ENCODE assay signal across 19 cellular contexts in the genomic region with DNA sequence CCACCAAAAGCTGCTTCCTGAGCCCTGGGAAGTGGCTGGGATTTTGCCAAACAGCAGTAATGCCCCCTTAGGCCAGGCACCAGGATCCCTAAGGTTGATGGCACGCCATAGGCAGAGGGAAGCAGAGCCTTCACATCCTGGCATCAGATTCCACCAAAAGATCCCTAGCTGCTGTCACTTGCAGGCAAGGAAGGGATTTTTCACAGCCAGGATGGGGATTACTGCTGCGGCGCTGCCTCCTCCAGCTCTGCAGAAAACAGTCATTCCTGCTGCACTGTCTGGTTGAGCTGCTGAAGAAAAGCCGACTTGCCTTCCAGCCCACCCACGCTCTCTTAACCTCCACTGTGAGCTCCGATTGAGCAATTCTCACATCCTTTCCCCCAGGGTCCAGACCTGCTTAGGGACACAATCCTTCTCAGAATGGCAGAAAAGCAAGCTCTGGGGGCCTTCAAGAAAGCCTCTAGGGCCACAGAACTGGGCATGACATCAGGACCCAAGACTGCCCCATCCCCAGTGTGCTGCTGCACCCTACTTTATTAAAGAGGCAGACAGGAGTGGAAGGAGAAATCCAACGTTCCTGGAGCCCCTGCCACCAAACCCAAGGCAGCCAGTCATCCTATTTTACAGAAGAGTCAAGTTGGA. TPM values are rescaled to one million over a fixed set of nuclear protein-coding genes. Genes with fewer than 3 reads are reported as not detected.
A peak's percentile ranks its signal among the peaks of the same experiment; 100 is the strongest.
DNase-seq lines count a peak whose midpoint lies in the region; FAIRE-seq and TF ChIP-seq lines count a peak whose summit lies in the region.
"Had no signal": no experiment of that assay in that cellular context is flagged by ENCODE, and none has a peak within 500 bp of the region (broad histone marks: within the 10 kb centered on the region; RNA-seq: fewer than 3 reads in every experiment).

No MANE protein-coding gene starts in this region.

- WGBS in H1 (ENCODE audit: extremely low coverage in 1 of 2, insufficient coverage in 1 of 2, insufficient read length in 1 of 2, insufficient replicate concordance in 2 of 2, low coverage in 1 of 2, low lambda C conversion rate in 2 of 2, missing lambda C conversion rate in 1 of 2), 2 experiments, result 84% methylated on average over 7 of the region's 7 CpGs; no CpG with 5 or more reads in 1 of the 2 experiments
- WGBS in neuronal stem cell (ENCODE audit: extremely low coverage in 2 of 2, insufficient read length in 2 of 2, insufficient replicate concordance in 1 of 2), 2 donors, result no CpG with 5 or more reads among the region's 7 CpGs

- H3K9me3 ChIP-seq in MG63 (no peaks in the 10 kb centered on the region), H1 (ENCODE audit: insufficient read depth in 2 of 2, low read depth in 1 of 2, low read length in 1 of 2) (no peaks in the 10 kb centered on the region), neuronal stem cell (replicated peaks in 1 of 2; ENCODE audit: control insufficient read depth in 2 of 2, insufficient read depth in 1 of 2, low read depth in 1 of 2, low read length in 2 of 2) (no peaks in the 10 kb centered on the region)
- H3K9me3 ChIP-seq in CD4-positive, alpha-beta memory T cell (ENCODE audit: control insufficient read depth in 1 of 2, low read length in 2 of 2), result no peaks in the 10 kb centered on the region
- H3K9me3 ChIP-seq: neutrophil had no signal

- peaks cover 3 to 80% of the 10 kb centered on the region in 2 experiments; a peak in 3 of 4 replicates for H3K79me2 ChIP-seq in H1 (ENCODE audit: control insufficient read depth in 1 of 2, insufficient read depth in 2 of 2, low read length in 2 of 2)

- H2BK5ac ChIP-seq in H1 (ENCODE audit: low read depth, low read length) (no peak overlapping the region), neuronal stem cell (ENCODE audit: low read length) (no peak overlapping the region)

- H2AFZ ChIP-seq in H1 (ENCODE audit: low read length) (no peak overlapping the region), neuronal stem cell (ENCODE audit: low read length) (no peak overlapping the region)

- H3K23ac ChIP-seq in H1 (ENCODE audit: insufficient read length) (no peak overlapping the region), neuronal stem cell (ENCODE audit: low read depth, low read length, poor library complexity) (no peak overlapping the region)

- FAIRE-seq in H1 (lab: Jason Lieb, UNC), result no peak
- FAIRE-seq in frontal cortex (lab: Jason Lieb, UNC), result no peak

- no peak overlapping the region for H3K4me3 Mint-ChIP-seq in CD4-positive, alpha-beta memory T cell
- H3K4me3 Mint-ChIP-seq: activated naive CD8-positive, alpha-beta T cell treated with anti-CD3 and anti-CD28 coated beads, Interleukin-2, amount 50 U/mL, for 24 hours; B cell had no signal

- H2BK15ac ChIP-seq in H1 (ENCODE audit: low read length) (peak overlapping the region; percentile 5; the same call in 1 of the 2 replicates), neuronal stem cell (ENCODE audit: low read length) (no peak overlapping the region)

- H3K9me3 Mint-ChIP-seq in CD4-positive, alpha-beta memory T cell, result peaks cover 0 to 2% (median 0%) of the 10 kb centered on the region in 8 donors
- H3K9me3 Mint-ChIP-seq: activated naive CD8-positive, alpha-beta T cell treated with anti-CD3 and anti-CD28 coated beads, Interleukin-2, amount 50 U/mL, for 24 hours had no signal

- H3K23me2 ChIP-seq in H1 (ENCODE audit: low read depth, low read length), result no peaks in the 10 kb centered on the region

- H4K20me1 ChIP-seq in H1 (replicated peaks in 1 of 2; ENCODE audit: control insufficient read depth in 1 of 2, insufficient read depth in 2 of 2, low read length in 2 of 2), result peaks cover 35 to 37% of the 10 kb centered on the region in 2 experiments

- peaks cover 5 to 20% of the 10 kb centered on the region in 2 donors for H3K27me3 Mint-ChIP-seq in CD4-positive, alpha-beta memory T cell

- H3K4me3 ChIP-seq in MG63, result no peak overlapping the region
- no peak overlapping the region for H3K4me3 ChIP-seq in H1 (ENCODE audit: extremely low read depth in 1 of 4, insufficient read depth in 2 of 4, low read depth in 3 of 4, low read length in 4 of 4)
- H3K4me3 ChIP-seq in neuronal stem cell (ENCODE audit: low read length in 2 of 2), result no peak overlapping the region
- no peak overlapping the region for H3K4me3 ChIP-seq in CD4-positive, alpha-beta memory T cell (ENCODE audit: low read length in 2 of 2)

- intact Hi-C loops in CD4-positive, alpha-beta memory T cell (cut with micrococcal nuclease), result no loop called here

- H3K79me1 ChIP-seq in H1 (ENCODE audit: low read depth, low read length) (peaks cover 20% of the 10 kb centered on the region), neuronal stem cell (ENCODE audit: low read depth, low read length) (no peaks in the 10 kb centered on the region)

- no peaks in the 10 kb centered on the region for H3K36me3 Mint-ChIP-seq in CD4-positive, alpha-beta memory T cell

- H2BK12ac ChIP-seq in H1 (ENCODE audit: low read depth, low read length) (no peak overlapping the region), neuronal stem cell (ENCODE audit: low read length) (no peak overlapping the region)

- CTCF ChIA-PET in H1 (lab: Charles Lee; ENCODE audit: partially characterized antibody), result interaction anchor here (0.9 to 4.4 kb wide), 9 partner anchors 11 to 164 kb away, joined by 3 to 32 read pairs (median 4); a partner anchor contains a TSS
- CTCF ChIA-PET in CD4-positive, alpha-beta memory T cell (lab: Charles Lee; ENCODE audit: partially characterized antibody), result interaction anchor here (2.7 kb wide), 1 partner anchor 11 kb away, joined by 13 read pairs; no protein-coding TSS in a partner anchor

- H4K8ac ChIP-seq in H1 (ENCODE audit: extremely low read depth, insufficient read depth, low read length) (no peak overlapping the region), neuronal stem cell (ENCODE audit: low read depth, low read length) (no peak overlapping the region)

- no peak overlapping the region for H4K91ac ChIP-seq in H1 (replicated peaks; ENCODE audit: insufficient read length, low read length)
- no peak overlapping the region for H4K91ac ChIP-seq in neuronal stem cell (ENCODE audit: low read depth, low read length, poor library complexity)

- 0 out of 2 replicates have a peak overlapping the region, but pooled peaks have one; percentile 60 for H2AK5ac ChIP-seq in H1 (ENCODE audit: low read depth, low read length)
- H2AK5ac ChIP-seq in neuronal stem cell (ENCODE audit: low read depth, low read length), result no peak overlapping the region

- no peak for TF ChIP-seq EP300 in H1 (IDR thresholded peaks at IDR 0.05; ENCODE audit: borderline replicate concordance in 1 of 2, low read depth in 2 of 2, low read length in 2 of 2)

- no peak for TF ChIP-seq RAD21 in H1 (IDR thresholded peaks at IDR 0.05 in 1 of 2, conservative IDR thresholded peaks at IDR 0.05 in 1 of 2; ENCODE audit: low read depth in 2 of 2, low read length in 2 of 2)

- no peak overlapping the region for H3K4ac ChIP-seq in H1 (replicated peaks; ENCODE audit: insufficient read length, low read depth, low read length)
- H3K4ac ChIP-seq in neuronal stem cell (ENCODE audit: low read length), result no peak overlapping the region

- no peak overlapping the region for H3K4me2 ChIP-seq in H1 (ENCODE audit: insufficient read depth in 1 of 2, low read depth in 2 of 2, low read length in 2 of 2)
- no peak overlapping the region for H3K4me2 ChIP-seq in neuronal stem cell (ENCODE audit: insufficient read depth, low read length, poor library complexity, severe bottlenecking)

- DNase-seq in MG63 (peak; percentile 81), H1 (ENCODE audit: low read depth in 1 of 2, low spot score in 2 of 2) (no peak), neuronal stem cell (ENCODE audit: low spot score) (peak; percentile 27), cortex of kidney (lab: John Stamatoyannopoulos, UW) (no peak), frontal cortex (ENCODE audit: low spot score in 2 of 2) (no peak), T-helper 1 cell (no peak)
- no peak for DNase-seq in CD4-positive, alpha-beta memory T cell
- DNase-seq: activated CD4-positive, alpha-beta T cell treated with anti-CD3 and anti-CD28 coated beads, Interleukin-2, amount 50 U/mL, for 48 hours; activated naive CD8-positive, alpha-beta T cell treated with anti-CD3 and anti-CD28 coated beads, Interleukin-2, amount 50 U/mL, for 24 hours; activated T-cell treated with anti-CD3 and anti-CD28 coated beads, Interleukin-2, amount 50 U/mL, for 48 hours; DMS79 treated with DMSO at 0.1 percent for 48 hours; Karpas-422; NCI-H1694; NCI-H524 treated with DMSO at 0.1 percent for 48 hours; T-helper 9 cell had no signal

- no peak overlapping the region for H3K14ac ChIP-seq in H1 (ENCODE audit: insufficient read length)
- no peak overlapping the region for H3K14ac ChIP-seq in neuronal stem cell (ENCODE audit: low read length)

- H4K5ac ChIP-seq in H1 (ENCODE audit: insufficient read length, low read depth, low read length), result no peak overlapping the region

- H3K18ac ChIP-seq in H1 (ENCODE audit: extremely low read depth, low read length) (no peak overlapping the region), neuronal stem cell (ENCODE audit: low read length) (no peak overlapping the region)

- TF ChIP-seq CTCF in C4-2B (conservative IDR thresholded peaks at IDR 0.05) (no peak), H1 (IDR thresholded peaks at IDR 0.05; ENCODE audit: control extremely low read depth in 1 of 3, insufficient read depth in 1 of 3, low read depth in 1 of 3, low read length in 3 of 3) (no peak)

- no peaks in the 10 kb centered on the region for H3K4me1 Mint-ChIP-seq in CD4-positive, alpha-beta memory T cell
- H3K4me1 Mint-ChIP-seq: activated naive CD8-positive, alpha-beta T cell treated with anti-CD3 and anti-CD28 coated beads, Interleukin-2, amount 50 U/mL, for 24 hours; B cell had no signal

- H3K4me1 ChIP-seq in H1 (replicated peaks in 1 of 4; ENCODE audit: control insufficient read depth in 3 of 4, insufficient read depth in 4 of 4, low read length in 3 of 4), result peaks cover 6 to 20% (median 13%) of the 10 kb centered on the region in 4 experiments; a peak in 6 of 7 replicates
- peaks cover 0 to 10% of the 10 kb centered on the region in 2 donors for H3K4me1 ChIP-seq in neuronal stem cell (ENCODE audit: control insufficient read depth in 2 of 2, insufficient read depth in 1 of 2, low read depth in 1 of 2, low read length in 2 of 2)
- H3K4me1 ChIP-seq in CD4-positive, alpha-beta memory T cell (ENCODE audit: insufficient read depth, low read length), result no peaks in the 10 kb centered on the region

- H3K27ac ChIP-seq in C4-2B (peak overlapping the region; percentile 5; the same call in 1 of the 2 replicates), H1 (ENCODE audit: low read depth, low read length) (no peak overlapping the region), neuronal stem cell (replicated peaks; ENCODE audit: low read length) (no peak overlapping the region)
- no peak overlapping the region for H3K27ac ChIP-seq in CD4-positive, alpha-beta memory T cell (ENCODE audit: low read depth, low read length)
- H3K27ac ChIP-seq: neutrophil had no signal

- POLR2A ChIA-PET in H1 (lab: Charles Lee; ENCODE audit: partially characterized antibody), result interaction anchor here (0.9 to 2.2 kb wide), 6 partner anchors 11 to 39 kb away, joined by 3 to 9 read pairs (median 4); no protein-coding TSS in a partner anchor
- POLR2A ChIA-PET in CD4-positive, alpha-beta memory T cell (lab: Charles Lee; ENCODE audit: partially characterized antibody), result no interaction called here

- H3K36me3 ChIP-seq in MG63, result no peaks in the 10 kb centered on the region
- H3K36me3 ChIP-seq in H1 (ENCODE audit: control insufficient read depth in 2 of 4, insufficient read depth in 4 of 4, low read length in 3 of 4), result no peaks in the 10 kb centered on the region
- H3K36me3 ChIP-seq in neuronal stem cell (replicated peaks in 1 of 2; ENCODE audit: control insufficient read depth in 2 of 2, insufficient read depth in 2 of 2, low read length in 2 of 2), result no peaks in the 10 kb centered on the region
- H3K36me3 ChIP-seq in CD4-positive, alpha-beta memory T cell (ENCODE audit: insufficient read depth, low read length), result no peaks in the 10 kb centered on the region
- H3K36me3 ChIP-seq: neutrophil had no signal

- peak overlapping the region in 1 of 4 experiments; percentile 28; a peak in 1 of 7 replicates for H3K9ac ChIP-seq in H1 (replicated peaks in 1 of 4; ENCODE audit: extremely low read depth in 1 of 4, low read depth in 3 of 4, low read length in 3 of 4)
- H3K9ac ChIP-seq in neuronal stem cell (ENCODE audit: low read depth, low read length, poor library complexity), result no peak overlapping the region

- no peaks in the 10 kb centered on the region for H3K27me3 ChIP-seq in MG63
- H3K27me3 ChIP-seq in H1 (replicated peaks in 1 of 4; ENCODE audit: control insufficient read depth in 3 of 4, extremely low read depth in 1 of 4, insufficient read depth in 3 of 4, low read length in 3 of 4), result peaks cover 0 to 2% (median 0%) of the 10 kb centered on the region in 4 experiments; a peak in 1 of 7 replicates
- H3K27me3 ChIP-seq in neuronal stem cell (ENCODE audit: control insufficient read depth in 3 of 3, insufficient read depth in 3 of 3, low read depth in 1 of 3, low read length in 3 of 3), result peaks cover 0 to 21% (median 0%) of the 10 kb centered on the region in 3 experiments
- H3K27me3 ChIP-seq in CD4-positive, alpha-beta memory T cell (ENCODE audit: insufficient read depth, low read length), result no peaks in the 10 kb centered on the region

- no peak for TF ChIP-seq POLR2A in H1 (IDR thresholded peaks at IDR 0.05; ENCODE audit: control extremely low read depth in 1 of 2, low read depth in 2 of 2, low read length in 2 of 2)

- H2BK120ac ChIP-seq in H1 (replicated peaks; ENCODE audit: low read depth, low read length), result no peak overlapping the region
- H2BK120ac ChIP-seq in neuronal stem cell (ENCODE audit: low read depth, low read length), result no peak overlapping the region

- no peak overlapping the region for H2BK20ac ChIP-seq in H1 (ENCODE audit: low read length)

- no peak overlapping the region for H3K27ac Mint-ChIP-seq in CD4-positive, alpha-beta memory T cell
- H3K27ac Mint-ChIP-seq: activated naive CD8-positive, alpha-beta T cell treated with anti-CD3 and anti-CD28 coated beads, Interleukin-2, amount 50 U/mL, for 24 hours; B cell had no signal

- H3K56ac ChIP-seq in H1 (replicated peaks; ENCODE audit: insufficient read length, low read depth, low read length), result no peak overlapping the region

RNA-seq across cellular contexts. Expression of a gene that starts 19.9 kb away (rescaled TPM):
- total RNA-seq in MG63 (2014; rRNA removed; shearing (Covaris generic); ENCODE audit: low replicate concordance), result not detected in 2 replicates
- total RNA-seq in H1 (2021; fragmentation: NEBNext Ultra II Directional; extraction: Animal tissue kit (Norgen Biotek cat#: 25700)), result 20.4 and 21.8 TPM in 2 replicates
- polyA plus RNA-seq in H1 (2011; rRNA removed), result 12.0 and 20.3 TPM in 2 replicates
- polyA plus RNA-seq in H1 (2011; cell fraction: cytosol; rRNA removed), result 8.6 TPM
- polyA plus RNA-seq in H1 (2011; cell fraction: nucleus; rRNA removed), result 48.1 TPM
- polyA plus RNA-seq in H1 (2012, experiment 1 of 2), result 10.1 to 16.8 TPM (median 13.1 TPM) in 4 replicates
- polyA plus RNA-seq in H1 (2012, experiment 2 of 2), result 5.4 TPM
- 5.1 TPM for polyA plus RNA-seq in H1 (2013, experiment 1 of 2)
- polyA plus RNA-seq in H1 (2013, experiment 2 of 2), result 4.9 TPM
- 61.7 and 77.8 TPM in 2 replicates for polyA minus RNA-seq in H1 (2011; rRNA and poly(A)+ RNA removed)
- 21.0 TPM for polyA minus RNA-seq in H1 (2011; cell fraction: cytosol; rRNA and poly(A)+ RNA removed)
- 156 TPM for polyA minus RNA-seq in H1 (2011; cell fraction: nucleus; rRNA and poly(A)+ RNA removed)
- polyA plus RNA-seq in neuronal stem cell (2013, experiment 1 of 2), result 2.1 TPM
- polyA plus RNA-seq in neuronal stem cell (2013, experiment 2 of 2), result 2.2 TPM
- total RNA-seq in CD4-positive, alpha-beta memory T cell, result not detected
- polyA plus RNA-seq in CD4-positive, alpha-beta memory T cell, result not detected
- 15.5 TPM for total RNA-seq in frontal cortex
- total RNA-seq: chondrocyte had no signal

Comparison
In these comparisons a context has a peak if more than half of its experiments do, and no peak if none do; other contexts are left out.
1. DNase-seq: peak in MG63 (single experiment) and neuronal stem cell (single experiment); none in H1 (0 of 2), cortex of kidney (single experiment), CD4-positive, alpha-beta memory T cell (0 of 5), frontal cortex (0 of 2) and T-helper 1 cell (0 of 5).
2. RNA of a gene that starts 19.9 kb away (total RNA-seq): 20.4 to 21.8 TPM in H1 and 15.5 TPM in frontal cortex (single experiment); not detected in MG63 and not detected in CD4-positive, alpha-beta memory T cell; every median in the first group is over 10 times any median in the second.